In the genomic region with DNA sequence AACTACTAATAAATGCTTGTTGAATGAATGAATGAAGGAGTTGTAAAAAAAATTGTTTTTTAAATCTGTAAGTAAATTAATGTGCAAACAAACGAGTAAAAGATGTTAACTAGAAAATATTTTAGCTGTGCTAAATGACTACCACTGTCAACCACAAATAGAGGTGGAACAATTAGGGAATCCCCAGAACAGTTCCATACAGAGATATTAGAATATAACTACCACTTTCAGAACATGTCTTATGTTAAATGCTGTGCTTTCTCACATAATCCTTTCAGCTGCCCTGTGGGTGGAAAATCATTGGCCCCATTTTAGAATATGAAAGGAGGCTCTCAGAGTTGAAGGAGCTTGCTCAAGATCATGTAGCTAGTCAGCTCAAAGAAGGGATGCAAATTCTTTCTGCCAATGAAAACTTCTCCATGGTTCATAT, we compare ENCODE assay signal across 13 cellular contexts.
DNase-seq lines count a peak whose midpoint lies in the region; ATAC-seq and TF ChIP-seq lines count a peak whose summit lies in the region.
"Had no signal": no experiment of that assay in that cellular context is flagged by ENCODE, and none has a peak within 500 bp of the region (broad histone marks: within the 10 kb centered on the region; RNA-seq: fewer than 3 reads in every experiment).

No MANE protein-coding gene starts in this region.

- H3K4me1 ChIP-seq in heart right ventricle: peaks cover 0 to 6% (median 0%) of the 10 kb centered on the region in 9 donors

- H3K4me3 ChIP-seq in heart right ventricle: no peak overlapping the region

- peaks cover 0 to 11% (median 0%) of the 10 kb centered on the region in 7 donors for H3K27me3 ChIP-seq in heart right ventricle

- DNase-seq in effector CD4-positive, alpha-beta T cell: no peak
- no peak for DNase-seq in hypothalamus (lab: John Stamatoyannopoulos, UW)
- DNase-seq in NK-92 treated with Interleukin-12 subunit alpha and Interleukin-12 subunit beta, amount 100 ng/mL, for 24 hours (lab: John Stamatoyannopoulos, UW): no peak
- no peak for DNase-seq in heart right ventricle
- DNase-seq: activated T-cell treated with anti-CD3 and anti-CD28 coated beads, Interleukin-2, amount 50 U/mL, for 72 hours; CD4-positive, CD25-positive, alpha-beta regulatory T cell; cerebellar nuclear complex; naive thymus-derived CD8-positive, alpha-beta T cell; NCI-H2029 had no signal

- 81 to 85% methylated on average over 1 of the region's 1 CpG for WGBS in heart right ventricle, 2 donors

- intact Hi-C loops in heart right ventricle (cut with DNase I): no loop called here

- ATAC-seq in GM18519 (IDR thresholded peaks at IDR 0.05; ENCODE audit: low FRiP score, unreplicated experiment) (peak; percentile 76), GM19463 (IDR thresholded peaks at IDR 0.05; ENCODE audit: unreplicated experiment) (peak; percentile 64), HG02870 (IDR thresholded peaks at IDR 0.05; ENCODE audit: unreplicated experiment) (peak; percentile 75), HG03565 (IDR thresholded peaks at IDR 0.05; ENCODE audit: unreplicated experiment) (peak; percentile 62), heart right ventricle (no peak)
- ATAC-seq: naive thymus-derived CD8-positive, alpha-beta T cell had no signal

- no peaks in the 10 kb centered on the region for H3K9me3 ChIP-seq in heart right ventricle

- TF ChIP-seq CTCF in heart right ventricle (IDR thresholded peaks at IDR 0.05): no peak

- no peak overlapping the region for H3K27ac ChIP-seq in heart right ventricle

- no peaks in the 10 kb centered on the region for H3K36me3 ChIP-seq in heart right ventricle

Comparison
In these comparisons a context has a peak if more than half of its experiments do, and no peak if none do; other contexts are left out.
1. ATAC-seq: peak in GM18519 (single experiment), GM19463 (single experiment), HG02870 (single experiment) and HG03565 (single experiment); none in heart right ventricle (0 of 8).